Comparison of ENCODE assay signal across 8 cellular contexts in genomic region chr17:38451840-38452529, GRCh38. TPM values are rescaled to one million over a fixed set of nuclear protein-coding genes. Genes with fewer than 3 reads are reported as not detected.
DNase-seq lines count a peak whose midpoint lies in the region; ATAC-seq and TF ChIP-seq lines count a peak whose summit lies in the region.

No MANE protein-coding gene starts in this region.

- H3K9ac ChIP-seq in HCT116 (ENCODE audit: low read length): peak overlapping the region; percentile 46; the same call in 1 of the 2 replicates

- BruUV-seq in HCT116 (replicated peaks; lab: Mats Ljungman, UMichigan): no TSS peak

- no peaks in the 10 kb centered on the region for H3K36me3 Mint-ChIP-seq in naive thymus-derived CD8-positive, alpha-beta T cell

- H2AFZ ChIP-seq in HCT116 (ENCODE audit: low read depth, low read length, poor library complexity, severe bottlenecking): no peak overlapping the region

- H3K9me3 Mint-ChIP-seq in naive thymus-derived CD8-positive, alpha-beta T cell: no peaks in the 10 kb centered on the region

- ATAC-seq in HCT116: no peak
- no peak for ATAC-seq in naive thymus-derived CD8-positive, alpha-beta T cell
- no peak for ATAC-seq in HG03196 (IDR thresholded peaks at IDR 0.05; ENCODE audit: unreplicated experiment)
- ATAC-seq in HG03139 (IDR thresholded peaks at IDR 0.05; ENCODE audit: unreplicated experiment): no peak

- H3K27ac Mint-ChIP-seq in naive thymus-derived CD8-positive, alpha-beta T cell: peak overlapping the region in 1 of 10 donors; percentile 82

- WGBS in iPS DF 6.9 (ENCODE audit: insufficient coverage, insufficient read length): no CpG with 5 or more reads among the region's 18 CpGs
- WGBS in spleen, 5 donors: 19 to 36% (median 27%) methylated on average over 15 to 18 of the region's 18 CpGs

- peaks cover 7% of the 10 kb centered on the region; the same call in 1 of the 2 replicates for H3K79me2 ChIP-seq in HCT116 (ENCODE audit: insufficient read depth, low read length)

- peaks cover 68 to 85% of the 10 kb centered on the region in 2 experiments for H3K4me1 ChIP-seq in HCT116 (ENCODE audit: control insufficient read depth in 1 of 2, insufficient read depth in 2 of 2, low read length in 2 of 2)
- peaks cover 22 to 52% of the 10 kb centered on the region in 2 donors for H3K4me1 ChIP-seq in ascending aorta
- H3K4me1 ChIP-seq in iPS DF 6.9 (ENCODE audit: control insufficient read depth, insufficient read depth, low read length): peaks cover 27% of the 10 kb centered on the region
- peaks cover 19 to 95% (median 75%) of the 10 kb centered on the region in 6 donors for H3K4me1 ChIP-seq in spleen

- no peaks in the 10 kb centered on the region for H4K20me1 ChIP-seq in HCT116 (ENCODE audit: insufficient read depth)

- DNase-seq in HCT116 (ENCODE audit: low read depth, low spot score) (no peak), ascending aorta (ENCODE audit: low spot score in 2 of 2) (no peak), iPS DF 6.9 (ENCODE audit: low read depth, low spot score) (peak; percentile 91), spleen (no peak)
- no peak for DNase-seq in naive thymus-derived CD8-positive, alpha-beta T cell
- no peak for DNase-seq in stimulated activated CD8-positive, alpha-beta memory T cell treated with anti-CD3 and anti-CD28 coated beads, Interleukin-4, amount 100 ng/mL, for 48 hours

- no peaks in the 10 kb centered on the region for H3K9me3 ChIP-seq in HCT116 (ENCODE audit: control insufficient read depth in 1 of 2, insufficient read depth in 1 of 2, low read depth in 1 of 2, low read length in 2 of 2)
- no peaks in the 10 kb centered on the region for H3K9me3 ChIP-seq in ascending aorta
- H3K9me3 ChIP-seq in iPS DF 6.9 (ENCODE audit: control insufficient read depth, insufficient read depth, low read length): no peaks in the 10 kb centered on the region
- no peaks in the 10 kb centered on the region for H3K9me3 ChIP-seq in spleen

- RAD21 ChIA-PET in HCT116 (lab: Charles Lee; ENCODE audit: low non-redundant PET in 1 of 2, low total read pairs in 2 of 2, uncharacterized antibody in 2 of 2, unreplicated experiment in 2 of 2): interaction anchor here in 1 of 2 experiments (0.7 kb wide), 1 partner anchor 52 kb away, joined by 4 read pairs; no protein-coding TSS in a partner anchor

- peak overlapping the region in 3 of 10 donors; percentile 76 to 84 (median 81) for H3K4me3 Mint-ChIP-seq in naive thymus-derived CD8-positive, alpha-beta T cell

- H3K9me2 ChIP-seq in HCT116 (ENCODE audit: insufficient read depth): no peaks in the 10 kb centered on the region

- intact Hi-C loops in HCT116 (cut with micrococcal nuclease) (no loop called here), ascending aorta (cut with DNase I) (no loop called here), spleen (cut with DNase I; ENCODE audit: low total_unique reads) (no loop called here)

- CTCF ChIA-PET in HCT116 (lab: Charles Lee): interaction anchor here (1.4 kb wide), 1 partner anchor 28 kb away, joined by 5 read pairs; no protein-coding TSS in a partner anchor

- H3K4me3 ChIP-seq in HCT116 (replicated peaks in 1 of 2; ENCODE audit: low read depth in 1 of 2, low read length in 2 of 2) (peak overlapping the region; percentile 9 to 22; a peak in 1 of 4 replicates), ascending aorta (peak overlapping the region in 1 of 2 donors; percentile 13), iPS DF 6.9 (ENCODE audit: low read length) (peak overlapping the region; percentile 3; the same call in 1 of the 2 replicates), spleen (peak overlapping the region in 6 of 8 donors; percentile 0 to 66 (median 8))

- H3K4me2 ChIP-seq in HCT116 (ENCODE audit: low read length): peak overlapping the region; percentile 91

- peaks cover 23 to 63% (median 34%) of the 10 kb centered on the region in 5 donors for H3K27me3 Mint-ChIP-seq in naive thymus-derived CD8-positive, alpha-beta T cell

- POLR2A ChIA-PET in HCT116 (lab: Charles Lee): no interaction called here
- POLR2A ChIA-PET in naive thymus-derived CD8-positive, alpha-beta T cell (lab: Charles Lee): no interaction called here

- H3K27ac ChIP-seq in HCT116 (ENCODE audit: low read depth, low read length) (peak overlapping the region; percentile 73), ascending aorta (peak overlapping the region; percentile 54 to 55), iPS DF 6.9 (ENCODE audit: low read length) (peak overlapping the region; percentile 80), spleen (peak overlapping the region; percentile 72 to 92 (median 82))

- peaks cover 15 to 27% (median 18%) of the 10 kb centered on the region in 4 donors for H3K4me1 Mint-ChIP-seq in naive thymus-derived CD8-positive, alpha-beta T cell

- H3K36me3 ChIP-seq in HCT116 (ENCODE audit: control insufficient read depth in 1 of 2, insufficient read depth in 2 of 2, low read length in 2 of 2) (no peaks in the 10 kb centered on the region), ascending aorta (no peaks in the 10 kb centered on the region), iPS DF 6.9 (ENCODE audit: control insufficient read depth, insufficient read depth, low read length) (no peaks in the 10 kb centered on the region), spleen (no peaks in the 10 kb centered on the region)

- TF ChIP-seq POLR2A in HCT116 (IDR thresholded peaks at IDR 0.05; ENCODE audit: borderline replicate concordance, extremely low read depth, insufficient read depth, insufficient read length) (no peak), spleen (IDR thresholded peaks at IDR 0.05) (peak in 1 of 3 donors; percentile 11)

- no peak for TF ChIP-seq RAD21 in HCT116 (IDR thresholded peaks at IDR 0.05; ENCODE audit: low read depth)

- H3K27me3 ChIP-seq in HCT116 (ENCODE audit: insufficient read depth, low read length) (no peaks in the 10 kb centered on the region), ascending aorta (no peaks in the 10 kb centered on the region), iPS DF 6.9 (ENCODE audit: control insufficient read depth, insufficient read depth, low read length) (no peaks in the 10 kb centered on the region), spleen (replicated peaks in 1 of 7) (peaks cover 0 to 58% (median 7%) of the 10 kb centered on the region in 7 donors)

- TF ChIP-seq CTCF in HCT116 (IDR thresholded peaks at IDR 0.05 in 2 of 3, conservative IDR thresholded peaks at IDR 0.05 in 1 of 3; ENCODE audit: borderline replicate concordance in 1 of 3, insufficient read depth in 1 of 3, low read depth in 2 of 3, low read length in 2 of 3) (no peak), ascending aorta (IDR thresholded peaks at IDR 0.05) (no peak), spleen (IDR thresholded peaks at IDR 0.05 in 8 of 11, conservative IDR thresholded peaks at IDR 0.05 in 3 of 11) (no peak)

TF ChIP-seq in HCT116, 20 proteins besides CTCF, POLR2A, EP300 and RAD21:
- TF ChIP-seq EZH2phosphoT487 (IDR thresholded peaks at IDR 0.05; ENCODE audit: borderline replicate concordance): no peak
- no peak for TF ChIP-seq ZFX (IDR thresholded peaks at IDR 0.05)
- TF ChIP-seq, protein P1, sequence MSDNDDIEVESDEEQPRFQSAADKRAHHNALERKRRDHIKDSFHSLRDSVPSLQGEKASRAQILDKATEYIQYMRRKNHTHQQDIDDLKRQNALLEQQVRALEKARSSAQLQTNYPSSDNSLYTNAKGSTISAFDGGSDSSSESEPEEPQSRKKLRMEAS (IDR thresholded peaks at IDR 0.05): no peak
- no peak for TF ChIP-seq ZNF274 (IDR thresholded peaks at IDR 0.05; ENCODE audit: low read depth, low read length)
- TF ChIP-seq EGR1 (IDR thresholded peaks at IDR 0.05; ENCODE audit: low read depth): no peak

RNA-seq across cellular contexts. Expression of gene ARHGAP23, which starts 23.7 kb away (rescaled TPM):
- total RNA-seq in HCT116 (2021; ENCODE audit: unreplicated experiment) (41.0 TPM), ascending aorta (89.0 TPM), spleen (100 to 1,000 TPM in 4 of 7 donors, 10 to 100 TPM in 3; 60.5 to 250 (median 109) TPM)
- polyA plus RNA-seq in HCT116 (2012): 19.5 and 21.5 TPM in 2 replicates
- 10 to 100 TPM in 1 of 3 donors, 1 to 10 TPM in 2; 7.5 to 35.4 (median 9.0) TPM for polyA plus RNA-seq in spleen
- total RNA-seq in naive thymus-derived CD8-positive, alpha-beta T cell: not detected
- under 1 TPM in 1 of 3 donors, not detected in 2; 0.18 TPM for polyA plus RNA-seq in naive thymus-derived CD8-positive, alpha-beta T cell

Comparison
In these comparisons a context has a peak if more than half of its experiments do, and no peak if none do; other contexts are left out.
1. RNA of gene ARHGAP23, which starts 23.7 kb away (total RNA-seq): 60.5 to 250 TPM in spleen, 89.0 TPM in ascending aorta (single experiment) and 41.0 TPM in HCT116 (single experiment); not detected in naive thymus-derived CD8-positive, alpha-beta T cell; every median in the first group is over 10 times any median in the second.
2. Peak in every context shown above with its lines, with median percentiles within 50 percentile points of each other: H3K27ac ChIP-seq.